ENCODE assay signal across 20 cellular contexts in the genomic region with DNA sequence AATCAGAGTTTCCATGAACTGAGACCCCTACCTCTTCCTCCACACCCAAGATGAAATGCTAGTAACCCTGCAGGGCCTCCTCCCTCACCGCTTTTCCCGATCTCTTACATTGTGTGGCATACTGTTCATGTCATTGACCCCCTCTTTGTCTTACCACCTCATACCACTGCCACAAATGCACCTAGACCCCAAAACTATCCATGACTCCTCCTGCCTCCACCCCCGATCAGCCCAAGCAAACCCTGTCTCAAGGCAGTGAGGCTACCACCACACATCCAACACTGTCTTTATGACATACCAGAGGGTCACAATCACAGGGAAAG. TPM values are rescaled to one million over a fixed set of nuclear protein-coding genes. Genes with fewer than 3 reads are reported as not detected.
DNase-seq lines count a peak whose midpoint lies in the region; TF ChIP-seq lines count a peak whose summit lies in the region.
"Had no signal": no experiment of that assay in that cellular context is flagged by ENCODE, and none has a peak within 500 bp of the region (broad histone marks: within the 10 kb centered on the region; RNA-seq: fewer than 3 reads in every experiment).

No MANE protein-coding gene starts in this region.

- H4K20me1 ChIP-seq in BLaER1 (no peaks in the 10 kb centered on the region), OCI-LY3 (ENCODE audit: insufficient read depth, low read length) (no peaks in the 10 kb centered on the region)

- H3K79me1 ChIP-seq in neuronal stem cell (ENCODE audit: low read depth, low read length): no peaks in the 10 kb centered on the region

- H3K36me3 ChIP-seq in BLaER1: no peaks in the 10 kb centered on the region
- H3K36me3 ChIP-seq in OCI-LY3 (replicated peaks; ENCODE audit: low read depth, low read length): no peaks in the 10 kb centered on the region
- no peaks in the 10 kb centered on the region for H3K36me3 ChIP-seq in neuronal stem cell (replicated peaks in 1 of 2; ENCODE audit: control insufficient read depth in 2 of 2, insufficient read depth in 2 of 2, low read length in 2 of 2)
- no peaks in the 10 kb centered on the region for H3K36me3 ChIP-seq in ovary
- H3K36me3 ChIP-seq: spleen, transverse colon had no signal

- H2BK5ac ChIP-seq in neuronal stem cell (ENCODE audit: low read length): no peak overlapping the region

- TF ChIP-seq POLR2A in ovary (IDR thresholded peaks at IDR 0.05): no peak

- H3K27me3 Mint-ChIP-seq in brain: peaks cover 7% of the 10 kb centered on the region
- H3K27me3 Mint-ChIP-seq: CD4-positive, CD25-positive, alpha-beta regulatory T cell had no signal

- peaks cover 12% of the 10 kb centered on the region for H3K4me1 Mint-ChIP-seq in brain
- H3K4me1 Mint-ChIP-seq: activated naive CD8-positive, alpha-beta T cell treated with anti-CD3 and anti-CD28 coated beads, Interleukin-2, amount 50 U/mL, for 24 hours; CD4-positive, CD25-positive, alpha-beta regulatory T cell; IgD-negative memory B cell; natural killer cell had no signal

- DNase-seq in neuronal stem cell (ENCODE audit: low spot score): no peak
- no peak for DNase-seq in ovary
- no peak for DNase-seq in stimulated activated CD4-positive, alpha-beta T cell treated with anti-CD3 and anti-CD28 coated beads, Interleukin-15, amount 100 ng/mL, for 24 hours
- DNase-seq in posterior vena cava (ENCODE audit: low spot score): no peak
- no peak for DNase-seq in DMS 273 treated with DMSO at 0.1 percent for 48 hours (lab: John Stamatoyannopoulos, UW)
- DNase-seq: activated CD4-positive, alpha-beta memory T cell treated with anti-CD3 and anti-CD28 coated beads, Interleukin-2, amount 10 ng/mL, durations not matched to agents 7 days and 5 days; activated gamma-delta T cell; natural killer cell; spleen; stimulated activated CD4-positive, alpha-beta T cell treated with anti-CD3 and anti-CD28 coated beads, Interleukin-4, amount 100 ng/mL, for 4 hours had no signal

- H3K4me3 Mint-ChIP-seq in brain: no peak overlapping the region
- H3K4me3 Mint-ChIP-seq: activated CD4-positive, alpha-beta memory T cell treated with anti-CD3 and anti-CD28 coated beads, Interleukin-2, amount 10 ng/mL, durations not matched to agents 7 days and 5 days; activated naive CD8-positive, alpha-beta T cell treated with anti-CD3 and anti-CD28 coated beads, Interleukin-2, amount 50 U/mL, for 24 hours; CD4-positive, CD25-positive, alpha-beta regulatory T cell; natural killer cell had no signal

- no peak overlapping the region for H3K4ac ChIP-seq in neuronal stem cell (ENCODE audit: low read length)

- no peaks in the 10 kb centered on the region for H3K79me2 ChIP-seq in OCI-LY3 (ENCODE audit: low read length)

- no peaks in the 10 kb centered on the region for H3K9me3 ChIP-seq in BLaER1
- no peaks in the 10 kb centered on the region for H3K9me3 ChIP-seq in OCI-LY3 (ENCODE audit: insufficient read depth, low read length)
- no peaks in the 10 kb centered on the region for H3K9me3 ChIP-seq in neuronal stem cell (replicated peaks in 1 of 2; ENCODE audit: control insufficient read depth in 2 of 2, insufficient read depth in 1 of 2, low read depth in 1 of 2, low read length in 2 of 2)
- H3K9me3 ChIP-seq in ovary: no peaks in the 10 kb centered on the region
- H3K9me3 ChIP-seq: body of pancreas, spleen, stomach, transverse colon had no signal

- H2BK15ac ChIP-seq in neuronal stem cell (ENCODE audit: low read length): peak overlapping the region; percentile 3

- H3K4me1 ChIP-seq in BLaER1 (peaks cover 8% of the 10 kb centered on the region; the same call in 1 of the 2 replicates), OCI-LY3 (ENCODE audit: low read length) (no peaks in the 10 kb centered on the region), neuronal stem cell (ENCODE audit: control insufficient read depth in 2 of 2, insufficient read depth in 1 of 2, low read depth in 1 of 2, low read length in 2 of 2) (no peaks in the 10 kb centered on the region), ovary (ENCODE audit: insufficient read depth) (no peaks in the 10 kb centered on the region)
- H3K4me1 ChIP-seq: body of pancreas, spleen had no signal

- no peak overlapping the region for H3K14ac ChIP-seq in neuronal stem cell (ENCODE audit: low read length)

- no peak for TF ChIP-seq EP300 in ovary (IDR thresholded peaks at IDR 0.05)

- TF ChIP-seq CTCF in OCI-LY3 (IDR thresholded peaks at IDR 0.05; ENCODE audit: low read depth, low read length) (no peak), brain (conservative IDR thresholded peaks at IDR 0.05) (peak; percentile 26 to 53), ovary (IDR thresholded peaks at IDR 0.05) (no peak)

- H3K27ac Mint-ChIP-seq in brain: peak overlapping the region in 3 of 5 experiments; percentile 14 to 66 (median 25)
- H3K27ac Mint-ChIP-seq: activated CD4-positive, alpha-beta memory T cell treated with anti-CD3 and anti-CD28 coated beads, Interleukin-2, amount 10 ng/mL, durations not matched to agents 7 days and 5 days; activated naive CD8-positive, alpha-beta T cell treated with anti-CD3 and anti-CD28 coated beads, Interleukin-2, amount 50 U/mL, for 24 hours; CD4-positive, CD25-positive, alpha-beta regulatory T cell; IgD-negative memory B cell; natural killer cell had no signal

- H3K27ac ChIP-seq in BLaER1 (no peak overlapping the region), OCI-LY3 (ENCODE audit: low read length) (no peak overlapping the region), neuronal stem cell (replicated peaks; ENCODE audit: low read length) (no peak overlapping the region), ovary (no peak overlapping the region)
- H3K27ac ChIP-seq: body of pancreas, spleen, stomach had no signal

- H2AFZ ChIP-seq in OCI-LY3 (ENCODE audit: low read depth, low read length): peak overlapping the region; percentile 39; the same call in 1 of the 2 replicates
- H2AFZ ChIP-seq in neuronal stem cell (ENCODE audit: low read length): peak overlapping the region; percentile 51

- no peak overlapping the region for H4K8ac ChIP-seq in neuronal stem cell (ENCODE audit: low read depth, low read length)

- no peak overlapping the region for H3K23ac ChIP-seq in neuronal stem cell (ENCODE audit: low read depth, low read length, poor library complexity)

- no CpG with 5 or more reads among the region's 3 CpGs for WGBS in neuronal stem cell (ENCODE audit: extremely low coverage in 2 of 2, insufficient read length in 2 of 2, insufficient replicate concordance in 1 of 2), 2 donors
- WGBS in ovary, 3 donors: 24 to 59% (median 36%) methylated on average over 3 of the region's 3 CpGs

- no peak overlapping the region for H2BK120ac ChIP-seq in neuronal stem cell (ENCODE audit: low read depth, low read length)

- no peaks in the 10 kb centered on the region for H3K36me3 Mint-ChIP-seq in brain
- H3K36me3 Mint-ChIP-seq: CD4-positive, CD25-positive, alpha-beta regulatory T cell; IgD-negative memory B cell; natural killer cell had no signal

- H3K27me3 ChIP-seq in BLaER1: no peaks in the 10 kb centered on the region; the same call in 1 of the 2 replicates
- H3K27me3 ChIP-seq in OCI-LY3 (ENCODE audit: low read depth, low read length): peaks cover 4% of the 10 kb centered on the region; the same call in 1 of the 2 replicates
- H3K27me3 ChIP-seq in neuronal stem cell (ENCODE audit: control insufficient read depth in 3 of 3, insufficient read depth in 3 of 3, low read depth in 1 of 3, low read length in 3 of 3): peaks cover 0 to 6% (median 0%) of the 10 kb centered on the region in 3 experiments
- no peaks in the 10 kb centered on the region for H3K27me3 ChIP-seq in ovary
- H3K27me3 ChIP-seq: body of pancreas, spleen, stomach, transverse colon had no signal

- no peak overlapping the region for H4K91ac ChIP-seq in neuronal stem cell (ENCODE audit: low read depth, low read length, poor library complexity)

- intact Hi-C loops in ovary (cut with DNase I): no loop called here
- intact Hi-C loops in posterior vena cava (cut with DNase I): no loop called here

- no peak overlapping the region for H3K18ac ChIP-seq in neuronal stem cell (ENCODE audit: low read length)

- H3K4me3 ChIP-seq in BLaER1: no peak overlapping the region
- no peak overlapping the region for H3K4me3 ChIP-seq in OCI-LY3 (ENCODE audit: low read length)
- no peak overlapping the region for H3K4me3 ChIP-seq in neuronal stem cell (ENCODE audit: low read length in 2 of 2)
- no peak overlapping the region for H3K4me3 ChIP-seq in ovary
- H3K4me3 ChIP-seq: body of pancreas, spleen, stomach, transverse colon had no signal

- no peaks in the 10 kb centered on the region for H3K9me3 Mint-ChIP-seq in brain
- H3K9me3 Mint-ChIP-seq: activated CD4-positive, alpha-beta memory T cell treated with anti-CD3 and anti-CD28 coated beads, Interleukin-2, amount 10 ng/mL, durations not matched to agents 7 days and 5 days; natural killer cell had no signal

- no peak overlapping the region for H2AK5ac ChIP-seq in neuronal stem cell (ENCODE audit: low read depth, low read length)

- no peak overlapping the region for H2BK12ac ChIP-seq in neuronal stem cell (ENCODE audit: low read length)

- H3K4me2 ChIP-seq in BLaER1 (peak overlapping the region; percentile 2; the same call in 1 of the 2 replicates), OCI-LY3 (ENCODE audit: low read length) (0 out of 2 replicates have a peak overlapping the region, but pooled peaks have one; percentile 14), neuronal stem cell (ENCODE audit: insufficient read depth, low read length, poor library complexity, severe bottlenecking) (no peak overlapping the region)

- H3K9ac ChIP-seq in BLaER1: no peak overlapping the region
- no peak overlapping the region for H3K9ac ChIP-seq in OCI-LY3 (ENCODE audit: low read length)
- no peak overlapping the region for H3K9ac ChIP-seq in neuronal stem cell (ENCODE audit: low read depth, low read length, poor library complexity)

RNA-seq across cellular contexts. Expression of a gene that starts 55.7 kb away (rescaled TPM):
- polyA plus RNA-seq in brain (ENCODE audit: insufficient read depth, low read depth, low replicate concordance) (not detected), ovary (not detected)
- polyA plus RNA-seq in neuronal stem cell (2013, experiment 1 of 2): 0.25 TPM
- polyA plus RNA-seq in neuronal stem cell (2013, experiment 2 of 2): 0.35 TPM
- total RNA-seq in ovary (under 1 TPM in 3 of 7 donors, not detected in 4; 0.70 to 0.78 (median 0.78) TPM), posterior vena cava (under 1 TPM in 1 of 2 donors, not detected in 1; 0.43 TPM)
- total RNA-seq: body of pancreas, glomerular endothelial cell, stomach, transverse colon had no signal
- polyA plus RNA-seq: CD4-positive, CD25-positive, alpha-beta regulatory T cell; IgD-negative memory B cell had no signal

Comparison
In these comparisons a context has a peak if more than half of its experiments do, and no peak if none do; other contexts are left out.
1. CTCF ChIP-seq: peak in brain (2 of 2); none in OCI-LY3 (single experiment) and ovary (0 of 3).